8 cellular contexts compared by ENCODE assay signal in genomic region chr20:19758888-19759331, GRCh38. TPM values are rescaled to one million over a fixed set of nuclear protein-coding genes. Genes with fewer than 3 reads are reported as not detected.
A peak's percentile ranks its signal among the peaks of the same experiment; 100 is the strongest.
DNase-seq lines count a peak whose midpoint lies in the region; ATAC-seq and FAIRE-seq lines count a peak whose summit lies in the region.

No MANE protein-coding gene starts in this region.

- POLR2A ChIA-PET in activated CD8-positive, alpha-beta T cell treated with anti-CD3 and anti-CD28 coated beads, Interleukin-2, amount 10 ng/mL, durations not matched to agents 7 days and 5 days (lab: Charles Lee): no interaction called here

- H3K27me3 ChIP-seq in small intestine (ENCODE audit: control insufficient read depth in 2 of 2, insufficient read depth in 2 of 2, low read length in 2 of 2): no peaks in the 10 kb centered on the region

- H3K4me1 ChIP-seq in small intestine (ENCODE audit: control insufficient read depth in 2 of 2, insufficient read depth in 1 of 2, low read depth in 1 of 2, low read length in 1 of 2): peaks cover 0 to 4% of the 10 kb centered on the region in 2 donors

- H3K9me3 Mint-ChIP-seq in activated CD8-positive, alpha-beta T cell treated with anti-CD3 and anti-CD28 coated beads, Interleukin-2, amount 10 ng/mL, durations not matched to agents 7 days and 5 days (ENCODE audit: insufficient read depth): no peaks in the 10 kb centered on the region

- H3K27ac Mint-ChIP-seq in activated CD8-positive, alpha-beta T cell treated with anti-CD3 and anti-CD28 coated beads, Interleukin-2, amount 10 ng/mL, durations not matched to agents 7 days and 5 days: no peak overlapping the region

- CTCF ChIA-PET in activated CD8-positive, alpha-beta T cell treated with anti-CD3 and anti-CD28 coated beads, Interleukin-2, amount 10 ng/mL, durations not matched to agents 7 days and 5 days (lab: Charles Lee): no interaction called here

- peak overlapping the region; percentile 85 to 96 for H3K27ac ChIP-seq in small intestine (ENCODE audit: low read depth in 1 of 2, low read length in 1 of 2)

- H3K4me3 ChIP-seq in small intestine (ENCODE audit: low read depth in 1 of 2, low read length in 2 of 2): peak overlapping the region; percentile 48 to 64

- H3K36me3 Mint-ChIP-seq in activated CD8-positive, alpha-beta T cell treated with anti-CD3 and anti-CD28 coated beads, Interleukin-2, amount 10 ng/mL, durations not matched to agents 7 days and 5 days (ENCODE audit: low read depth): no peaks in the 10 kb centered on the region

- 3 to 7% (median 6%) methylated on average over 28 of the region's 28 CpGs for WGBS in small intestine, 3 donors

- no peaks in the 10 kb centered on the region for H3K4me1 Mint-ChIP-seq in activated CD8-positive, alpha-beta T cell treated with anti-CD3 and anti-CD28 coated beads, Interleukin-2, amount 10 ng/mL, durations not matched to agents 7 days and 5 days (ENCODE audit: low read depth)

- ATAC-seq in HG03039 (IDR thresholded peaks at IDR 0.05; ENCODE audit: unreplicated experiment) (no peak), GM19397 (IDR thresholded peaks at IDR 0.05; ENCODE audit: unreplicated experiment) (no peak), HG02798 (IDR thresholded peaks at IDR 0.05; ENCODE audit: poor library complexity, unreplicated experiment) (no peak)
- ATAC-seq in activated CD8-positive, alpha-beta T cell treated with anti-CD3 and anti-CD28 coated beads, Interleukin-2, amount 10 ng/mL, durations not matched to agents 7 days and 5 days: no peak

- peak; percentile 86 for DNase-seq in LHCN-M2 (ENCODE audit: low read depth)
- peak; percentile 34 to 81 for DNase-seq in T47D (ENCODE audit: low read depth in 1 of 2, low spot score in 1 of 2)
- peak; percentile 41 for DNase-seq in iris pigment epithelial cell (ENCODE audit: low read depth)
- DNase-seq in small intestine: peak; percentile 56
- no peak for DNase-seq in activated CD8-positive, alpha-beta T cell treated with anti-CD3 and anti-CD28 coated beads, Interleukin-2, amount 10 ng/mL, durations not matched to agents 7 days and 5 days

- H3K27me3 Mint-ChIP-seq in activated CD8-positive, alpha-beta T cell treated with anti-CD3 and anti-CD28 coated beads, Interleukin-2, amount 10 ng/mL, durations not matched to agents 7 days and 5 days (ENCODE audit: low read depth): peaks cover 34% of the 10 kb centered on the region

- H3K9me3 ChIP-seq in small intestine (ENCODE audit: control insufficient read depth, low read depth): no peaks in the 10 kb centered on the region

- FAIRE-seq in small intestine (lab: Jason Lieb, UNC): no peak

- H3K36me3 ChIP-seq in small intestine (ENCODE audit: control insufficient read depth in 2 of 2, insufficient read depth in 2 of 2, low read length in 2 of 2): no peaks in the 10 kb centered on the region

- H3K4me3 Mint-ChIP-seq in activated CD8-positive, alpha-beta T cell treated with anti-CD3 and anti-CD28 coated beads, Interleukin-2, amount 10 ng/mL, durations not matched to agents 7 days and 5 days: no peak overlapping the region

- in situ Hi-C loops in T47D (cut with HindIII; ENCODE audit: low pct_unique_long_range_greater_than_20kb, low sequenced_read_pairs): no loop called here

RNA-seq across cellular contexts. Expression of gene RIN2, which starts 0.9 kb away (rescaled TPM):
- 71.6 and 73.6 TPM in 2 replicates for total RNA-seq in LHCN-M2 (2014; rRNA removed)
- 24.6 TPM for polyA plus RNA-seq in LHCN-M2 (2012)
- 10 to 100 TPM; 14.3 to 17.0 (median 17.0) TPM for polyA plus RNA-seq in small intestine
- total RNA-seq in activated CD8-positive, alpha-beta T cell treated with anti-CD3 and anti-CD28 coated beads, Interleukin-2, amount 10 ng/mL, durations not matched to agents 7 days and 5 days: not detected

Comparison
In these comparisons a context has a peak if more than half of its experiments do, and no peak if none do; other contexts are left out.
1. RNA of gene RIN2, which starts 0.9 kb away (total RNA-seq): 71.6 to 73.6 TPM in LHCN-M2; not detected in activated CD8-positive, alpha-beta T cell treated with anti-CD3 and anti-CD28 coated beads, Interleukin-2, amount 10 ng/mL, durations not matched to agents 7 days and 5 days; every median in the first group is over 10 times any median in the second.